ENCODE assay signal across 10 cellular contexts in the genomic region with DNA sequence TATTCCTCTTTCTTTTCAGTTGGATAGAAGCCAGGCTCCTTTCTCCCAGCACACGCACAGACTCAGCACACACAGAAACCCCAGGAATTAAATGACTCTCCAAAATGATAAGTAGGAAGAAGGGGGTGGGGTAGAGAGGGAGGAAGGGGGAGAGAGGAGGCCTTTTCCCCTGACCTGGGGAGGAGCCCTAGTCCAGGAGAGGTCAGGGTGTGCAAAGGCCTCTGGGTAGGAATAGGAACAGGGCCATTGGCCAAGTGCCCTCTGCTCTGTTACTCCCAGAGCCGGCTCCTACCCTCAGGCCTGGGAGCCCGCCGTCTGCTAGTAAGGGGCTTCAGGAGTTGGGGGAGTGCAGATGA. TPM values are rescaled to one million over a fixed set of nuclear protein-coding genes. Genes with fewer than 3 reads are reported as not detected.
A peak's percentile ranks its signal among the peaks of the same experiment; 100 is the strongest.
DNase-seq lines count a peak whose midpoint lies in the region; ATAC-seq and TF ChIP-seq lines count a peak whose summit lies in the region.
"Had no signal": no experiment of that assay in that cellular context is flagged by ENCODE, and none has a peak within 500 bp of the region (broad histone marks: within the 10 kb centered on the region; RNA-seq: fewer than 3 reads in every experiment).

No MANE protein-coding gene starts in this region.

- H3F3A ChIP-seq in MM.1S (ENCODE audit: insufficient read depth, low read length) = no peaks in the 10 kb centered on the region

- no peaks in the 10 kb centered on the region for H3K27me3 Mint-ChIP-seq in type B pancreatic cell

- H3K9me3 ChIP-seq in adrenal gland (replicated peaks in 1 of 3) (no peaks in the 10 kb centered on the region), right cardiac atrium (ENCODE audit: control insufficient read depth, low read length) (no peaks in the 10 kb centered on the region), MM.1S (replicated peaks; ENCODE audit: insufficient read depth, low read length) (no peaks in the 10 kb centered on the region)

- no peak overlapping the region for H3K4me2 ChIP-seq in MM.1S (ENCODE audit: low read depth, low read length)

- H3K9ac ChIP-seq in MM.1S (ENCODE audit: low read length) = no peak overlapping the region

- H3K36me3 Mint-ChIP-seq in type B pancreatic cell = no peaks in the 10 kb centered on the region

- ATAC-seq in right cardiac atrium (peak; percentile 70 to 75), GM21786 (IDR thresholded peaks at IDR 0.05; ENCODE audit: unreplicated experiment) (no peak), HG03045 (IDR thresholded peaks at IDR 0.05; ENCODE audit: unreplicated experiment) (no peak)

- H3K4me3 ChIP-seq in adrenal gland = no peak overlapping the region
- H3K4me3 ChIP-seq in right cardiac atrium (ENCODE audit: low read length) = no peak overlapping the region
- H3K4me3 ChIP-seq in MM.1S (ENCODE audit: low read length) = no peak overlapping the region

- intact Hi-C loops in adrenal gland (cut with DNase I) (no loop called here), right cardiac atrium (cut with DNase I) (no loop called here)

- no peak overlapping the region for H3K27ac Mint-ChIP-seq in type B pancreatic cell

- no peaks in the 10 kb centered on the region for H3K9me3 Mint-ChIP-seq in type B pancreatic cell

- H3K4me1 ChIP-seq in adrenal gland (replicated peaks in 1 of 2) = peaks cover 11 to 19% of the 10 kb centered on the region in 2 donors
- H3K4me1 ChIP-seq in right cardiac atrium (ENCODE audit: control insufficient read depth, insufficient read depth, low read length) = no peaks in the 10 kb centered on the region
- no peaks in the 10 kb centered on the region for H3K4me1 ChIP-seq in MM.1S (ENCODE audit: low read length)

- TF ChIP-seq CTCF in adrenal gland (IDR thresholded peaks at IDR 0.05) = no peak
- TF ChIP-seq CTCF in type B pancreatic cell (conservative IDR thresholded peaks at IDR 0.05) = no peak
- no peak for TF ChIP-seq CTCF in MM.1S (IDR thresholded peaks at IDR 0.05; ENCODE audit: low read length)

- no peaks in the 10 kb centered on the region for H4K20me1 ChIP-seq in MM.1S (ENCODE audit: insufficient read depth, low read length)

- no peaks in the 10 kb centered on the region for H3K36me3 ChIP-seq in adrenal gland (replicated peaks in 1 of 2)
- no peaks in the 10 kb centered on the region for H3K36me3 ChIP-seq in MM.1S (replicated peaks; ENCODE audit: insufficient read depth, low read length)

- no peak overlapping the region for H2AFZ ChIP-seq in MM.1S (ENCODE audit: low read length)

- peak; percentile 6 for DNase-seq in NCI-H345 (lab: John Stamatoyannopoulos, UW)
- no peak for DNase-seq in NCI-H345 treated with DMSO at 0.1 percent for 48 hours (lab: John Stamatoyannopoulos, UW; ENCODE audit: unreplicated experiment)
- peak in 4 of 7 donors; percentile 13 to 35 (median 20) for DNase-seq in adrenal gland
- DNase-seq in right cardiac atrium = peak in 1 of 3 donors; percentile 64
- no peak for DNase-seq in type B pancreatic cell (ENCODE audit: extremely low spot score, unreplicated experiment)
- DNase-seq in MM.1S = no peak
- DNase-seq: GOT3, SIG-M5 had no signal

- H3K27ac ChIP-seq in adrenal gland (peak overlapping the region in 3 of 5 donors; percentile 21 to 79 (median 24)), right cardiac atrium (ENCODE audit: low read length) (no peak overlapping the region), MM.1S (ENCODE audit: low read length) (no peak overlapping the region)

- H3K27me3 ChIP-seq in adrenal gland = no peaks in the 10 kb centered on the region
- H3K27me3 ChIP-seq in right cardiac atrium (ENCODE audit: control insufficient read depth, insufficient read depth) = no peaks in the 10 kb centered on the region
- no peaks in the 10 kb centered on the region for H3K27me3 ChIP-seq in MM.1S (replicated peaks; ENCODE audit: insufficient read depth, low read length)

- peak overlapping the region; percentile 46 for H3K4me3 Mint-ChIP-seq in type B pancreatic cell

- no peaks in the 10 kb centered on the region for H3K9me2 ChIP-seq in MM.1S (replicated peaks; ENCODE audit: insufficient read depth, low read length)

- no peak for TF ChIP-seq POLR2A in adrenal gland (IDR thresholded peaks at IDR 0.05)

- no peaks in the 10 kb centered on the region for H3K79me2 ChIP-seq in MM.1S (ENCODE audit: low read length)

- WGBS in adrenal gland, 4 donors = 40 to 61% (median 49%) methylated on average over 4 of the region's 4 CpGs
- WGBS in right cardiac atrium = 68% methylated on average over 4 of the region's 4 CpGs

- peaks cover 7% of the 10 kb centered on the region for H3K4me1 Mint-ChIP-seq in type B pancreatic cell (ENCODE audit: unreplicated experiment)

RNA-seq across cellular contexts. Expression of a gene that starts 35.6 kb away (rescaled TPM):
- total RNA-seq in adrenal gland (100 to 1,000 TPM in 5 of 8 donors, 10 to 100 TPM in 3; 72.0 to 167 (median 105) TPM), right cardiac atrium (10 to 100 TPM; 76.5 to 77.2 (median 77.0) TPM), type B pancreatic cell (ENCODE audit: low replicate concordance) (185 and 196 TPM in 2 replicates)
- polyA plus RNA-seq in adrenal gland (10 to 100 TPM; 22.6 to 57.8 (median 35.0) TPM), right cardiac atrium (21.2 TPM)

Comparison
In these comparisons a context has a peak if more than half of its experiments do, and no peak if none do; other contexts are left out.
1. DNase-seq: peak in NCI-H345 (single experiment) and adrenal gland (4 of 7); none in NCI-H345 treated with DMSO at 0.1 percent for 48 hours (single experiment), type B pancreatic cell (single experiment) and MM.1S (single experiment).
2. H3K27ac ChIP-seq: peak in adrenal gland (3 of 5); none in right cardiac atrium (single experiment) and MM.1S (single experiment).
3. ATAC-seq: peak in right cardiac atrium (2 of 2); none in GM21786 (single experiment) and HG03045 (single experiment).